13 cellular contexts compared by ENCODE assay signal in genomic region chr16:1019234-1019933, GRCh38. TPM values are rescaled to one million over a fixed set of nuclear protein-coding genes. Genes with fewer than 3 reads are reported as not detected.
DNase-seq lines count a peak whose midpoint lies in the region; ATAC-seq, FAIRE-seq and TF ChIP-seq lines count a peak whose summit lies in the region.
"Had no signal": no experiment of that assay in that cellular context is flagged by ENCODE, and none has a peak within 500 bp of the region (broad histone marks: within the 10 kb centered on the region; RNA-seq: fewer than 3 reads in every experiment).

No MANE protein-coding gene starts in this region.

- H3K4me3 ChIP-seq in right lobe of liver (no peak overlapping the region), HepG2 (replicated peaks in 1 of 3; ENCODE audit: insufficient read depth in 1 of 3, low read depth in 2 of 3, low read length in 3 of 3) (no peak overlapping the region), coronary artery (peak overlapping the region; percentile 68), aorta (ENCODE audit: low read length in 2 of 2) (no peak overlapping the region), Peyer's patch (no peak overlapping the region)
- H3K4me3 ChIP-seq: BLaER1, uterus had no signal

- H3K9me3 ChIP-seq in right lobe of liver (no peaks in the 10 kb centered on the region), HepG2 (ENCODE audit: low read length) (no peaks in the 10 kb centered on the region), aorta (ENCODE audit: control insufficient read depth, low read length) (no peaks in the 10 kb centered on the region), Peyer's patch (no peaks in the 10 kb centered on the region)
- H3K9me3 ChIP-seq: BLaER1, uterus had no signal

- in situ Hi-C loops in HepG2 (cut with HindIII; ENCODE audit: extremely low pct_ligation_motif_present, low pct_unique_long_range_greater_than_20kb) = no loop called here

- no peaks in the 10 kb centered on the region for H3K79me2 ChIP-seq in HepG2 (ENCODE audit: insufficient read depth, low read length)

- H3K27ac ChIP-seq in right lobe of liver (no peak overlapping the region), HepG2 (ENCODE audit: extremely low read length, insufficient read depth, low read length) (no peak overlapping the region), coronary artery (peak overlapping the region; percentile 46 to 75), aorta (ENCODE audit: low read depth in 1 of 2, low read length in 2 of 2) (peak overlapping the region in 1 of 2 donors; percentile 53), Peyer's patch (peak overlapping the region in 1 of 4 donors; percentile 5)
- H3K27ac ChIP-seq: BLaER1, uterus had no signal

- no peak for TF ChIP-seq RAD21 in HepG2 (CRISPR knock-in tag; IDR thresholded peaks at IDR 0.05)

- TF ChIP-seq EP300 in HepG2 (IDR thresholded peaks at IDR 0.05; ENCODE audit: low read depth in 2 of 2, low read length in 2 of 2) (no peak), HepG2 (CRISPR knock-in tag; IDR thresholded peaks at IDR 0.05; ENCODE audit: borderline replicate concordance) (no peak)

- H2AFZ ChIP-seq in HepG2 (ENCODE audit: low read length) = no peak overlapping the region

- ATAC-seq in right lobe of liver (peak in 3 of 4 donors; percentile 3 to 46 (median 25)), HepG2 (no peak), aorta (ENCODE audit: low FRiP score) (peak; percentile 78)

- BruUV-seq in HepG2 (replicated peaks; lab: Mats Ljungman, UMichigan) = no TSS peak

- H4K20me1 ChIP-seq in HepG2 (ENCODE audit: insufficient read depth, low read length) = no peaks in the 10 kb centered on the region

- H3K9ac ChIP-seq in HepG2 (ENCODE audit: insufficient read depth, low read depth, low read length) = no peak overlapping the region
- H3K9ac ChIP-seq: BLaER1 had no signal

- no peaks in the 10 kb centered on the region for H3K4me1 Mint-ChIP-seq in immature natural killer cell
- H3K4me1 Mint-ChIP-seq: IgD-negative memory B cell had no signal

- H3K4me1 ChIP-seq in right lobe of liver = no peaks in the 10 kb centered on the region
- no peaks in the 10 kb centered on the region for H3K4me1 ChIP-seq in HepG2 (ENCODE audit: insufficient read depth, low read length)
- H3K4me1 ChIP-seq in aorta (ENCODE audit: control insufficient read depth in 1 of 2, insufficient read depth in 2 of 2, low read length in 2 of 2) = no peaks in the 10 kb centered on the region
- no peaks in the 10 kb centered on the region for H3K4me1 ChIP-seq in Peyer's patch
- H3K4me1 ChIP-seq: BLaER1, uterus had no signal

- TF ChIP-seq CTCF in right lobe of liver (IDR thresholded peaks at IDR 0.05) = no peak
- no peak for TF ChIP-seq CTCF in HepG2 (CRISPR knock-in tag; IDR thresholded peaks at IDR 0.05)
- TF ChIP-seq CTCF in coronary artery (IDR thresholded peaks at IDR 0.05) = no peak
- no peak for TF ChIP-seq CTCF in Peyer's patch (IDR thresholded peaks at IDR 0.05)

- H3K36me3 ChIP-seq in right lobe of liver (no peaks in the 10 kb centered on the region), HepG2 (replicated peaks in 1 of 2; ENCODE audit: control insufficient read depth in 1 of 2, insufficient read depth in 2 of 2, low read length in 2 of 2) (no peaks in the 10 kb centered on the region), aorta (ENCODE audit: control insufficient read depth in 1 of 2, insufficient read depth in 2 of 2, low read length in 1 of 2) (no peaks in the 10 kb centered on the region), Peyer's patch (no peaks in the 10 kb centered on the region)
- H3K36me3 ChIP-seq: BLaER1, uterus had no signal

- H3K27me3 ChIP-seq in right lobe of liver (no peaks in the 10 kb centered on the region), HepG2 (ENCODE audit: control insufficient read depth in 1 of 2, insufficient read depth in 2 of 2, low read length in 2 of 2) (peaks cover 25 to 85% of the 10 kb centered on the region in 2 experiments), aorta (ENCODE audit: control insufficient read depth in 1 of 2, insufficient read depth in 2 of 2, low read length in 1 of 2) (no peaks in the 10 kb centered on the region), Peyer's patch (no peaks in the 10 kb centered on the region)
- H3K27me3 ChIP-seq: uterus had no signal

- H3K27me3 Mint-ChIP-seq in immature natural killer cell (ENCODE audit: low read depth in 3 of 3) = peaks cover 0 to 2% (median 0%) of the 10 kb centered on the region in 3 donors
- H3K27me3 Mint-ChIP-seq: IgD-negative memory B cell had no signal

- H3K9me3 Mint-ChIP-seq in immature natural killer cell = no peaks in the 10 kb centered on the region
- H3K9me3 Mint-ChIP-seq: IgD-negative memory B cell had no signal

- POLR2A ChIA-PET in HepG2 (lab: Yijun Ruan, JAX) = no interaction called here

- WGBS in right lobe of liver (ENCODE audit: insufficient coverage, low coverage, low lambda C conversion rate, missing lambda C conversion rate) = 54% methylated on average over 6 of the region's 58 CpGs
- WGBS in HepG2 (ENCODE audit: low lambda C conversion rate) = 19% methylated on average over 18 of the region's 58 CpGs
- WGBS in aorta, 2 donors = 45 to 56% methylated on average over 58 of the region's 58 CpGs

- DNase-seq in right lobe of liver = no peak
- no peak for DNase-seq in HepG2 (ENCODE audit: low spot score)
- no peak for DNase-seq in coronary artery (ENCODE audit: low spot score)
- peak; percentile 57 for DNase-seq in medulla oblongata (ENCODE audit: extremely low spot score)
- peak; percentile 78 to 92 for DNase-seq in aorta
- no peak for DNase-seq in Peyer's patch
- no peak for DNase-seq in immature natural killer cell
- no peak for DNase-seq in activated effector memory CD4-positive, alpha-beta T cell treated with anti-CD3 and anti-CD28 coated beads, Interleukin-2, amount 50 U/mL, for 16 hours
- DNase-seq: T-helper 1 cell had no signal

- H3K4me2 ChIP-seq in HepG2 (ENCODE audit: low read depth, low read length) = no peak overlapping the region
- H3K4me2 ChIP-seq: BLaER1 had no signal

- CTCF ChIA-PET in HepG2 (lab: Yijun Ruan, JAX; ENCODE audit: low intra/inter-chr PET ratio, low total read pairs) = no interaction called here

- no peak for FAIRE-seq in HepG2 (lab: Jason Lieb, UNC)
- FAIRE-seq: bronchial epithelial cell had no signal

- no peaks in the 10 kb centered on the region for H3K36me3 Mint-ChIP-seq in immature natural killer cell
- H3K36me3 Mint-ChIP-seq: IgD-negative memory B cell had no signal

- intact Hi-C loops in right lobe of liver (cut with DNase I) = no loop called here
- intact Hi-C loops in HepG2 (cut with micrococcal nuclease; ENCODE audit: unreplicated experiment) = no loop called here
- intact Hi-C loops in aorta (cut with DNase I) = loop anchor here in 1 of 2 donors (5.0 kb wide), 1 partner anchor 42 kb away; no protein-coding TSS in a partner anchor

- no peak for TF ChIP-seq POLR2A in right lobe of liver (IDR thresholded peaks at IDR 0.05)
- TF ChIP-seq POLR2A in HepG2 (IDR thresholded peaks at IDR 0.05; ENCODE audit: insufficient read depth in 1 of 2, low read depth in 2 of 2, low read length in 2 of 2) = no peak
- TF ChIP-seq POLR2A in Peyer's patch (IDR thresholded peaks at IDR 0.05) = no peak

- no peak overlapping the region for H3K4me3 Mint-ChIP-seq in immature natural killer cell

- H3K27ac Mint-ChIP-seq in immature natural killer cell = no peak overlapping the region
- H3K27ac Mint-ChIP-seq: IgD-negative memory B cell had no signal

RNA-seq across cellular contexts. Expression of gene SOX8, which starts 37.8 kb away (rescaled TPM):
- total RNA-seq in right lobe of liver (under 1 TPM in 3 of 6 experiments, not detected in 3; 0.07 to 0.13 (median 0.09) TPM), HepG2 (2016; rRNA removed; fragmentation: Illumina TruSeq; extraction: Trizol) (0.15 and 0.20 TPM in 2 replicates), aorta (1 to 10 TPM; 2.2 to 7.0 TPM), Peyer's patch (1 to 10 TPM in 2 of 4 donors, under 1 TPM in 1, not detected in 1; 0.27 to 3.3 (median 1.1) TPM)
- not detected in 2 replicates for total RNA-seq in HepG2 (2016; cell fraction: cytosol; rRNA removed; fragmentation: Illumina TruSeq; extraction: Trizol; ENCODE audit: low read depth)
- 0.21 and 0.28 TPM in 2 replicates for total RNA-seq in HepG2 (2016; cell fraction: insoluble cytoplasmic fraction; rRNA removed; fragmentation: Illumina TruSeq; extraction: Trizol)
- 0.19 and 0.31 TPM in 2 replicates for total RNA-seq in HepG2 (2016; cell fraction: membrane; rRNA removed; fragmentation: Illumina TruSeq; extraction: Trizol)
- total RNA-seq in HepG2 (2016; cell fraction: nucleus; rRNA removed; fragmentation: Illumina TruSeq; extraction: Trizol) = 0.22 TPM in 1 of 2 replicates, not detected in the other
- polyA plus RNA-seq in HepG2 (2011; rRNA removed) (0.28 and 0.34 TPM in 2 replicates), aorta (1 to 10 TPM; 1.0 to 5.7 TPM), immature natural killer cell (under 1 TPM in 1 of 3 donors, not detected in 2; 0.12 TPM)
- polyA plus RNA-seq in HepG2 (2011; cell fraction: cytosol; rRNA removed) = 0.32 and 0.42 TPM in 2 replicates
- polyA plus RNA-seq in HepG2 (2011; cell fraction: nucleus; rRNA removed) = 3.2 and 3.6 TPM in 2 replicates
- polyA plus RNA-seq in HepG2 (2012) = 0.25 and 0.61 TPM in 2 replicates
- polyA plus RNA-seq in HepG2 (2016; cell fraction: cytosol; fragmentation: Illumina TruSeq; extraction: Trizol; ENCODE audit: low read depth) = 0.06 and 0.08 TPM in 2 replicates
- polyA plus RNA-seq in HepG2 (2016; cell fraction: insoluble cytoplasmic fraction; fragmentation: Illumina TruSeq; extraction: Trizol; ENCODE audit: low read depth) = 0.33 and 0.39 TPM in 2 replicates
- 0.20 TPM in 1 of 2 replicates, not detected in the other for polyA plus RNA-seq in HepG2 (2016; cell fraction: membrane; fragmentation: Illumina TruSeq; extraction: Trizol; ENCODE audit: low read depth)
- 0.55 and 0.61 TPM in 2 replicates for polyA plus RNA-seq in HepG2 (2016; cell fraction: nucleus; fragmentation: Illumina TruSeq; extraction: Trizol; ENCODE audit: insufficient read depth, low read depth)
- 0.09 and 0.42 TPM in 2 replicates for polyA minus RNA-seq in HepG2 (2011; rRNA and poly(A)+ RNA removed; ENCODE audit: low replicate concordance)
- polyA minus RNA-seq in HepG2 (2011; cell fraction: cytosol; rRNA and poly(A)+ RNA removed) = 0.30 TPM in 1 of 2 replicates, not detected in the other
- 0.25 and 0.39 TPM in 2 replicates for polyA minus RNA-seq in HepG2 (2011; cell fraction: nucleus; rRNA and poly(A)+ RNA removed)

RNA-seq across cellular contexts. Expression of gene LMF1, which starts 48.6 kb away (rescaled TPM):
- total RNA-seq in right lobe of liver (10 to 100 TPM; 10.9 to 20.0 (median 13.8) TPM), HepG2 (2016; rRNA removed; fragmentation: Illumina TruSeq; extraction: Trizol) (2.3 and 6.8 TPM in 2 replicates), aorta (10 to 100 TPM; 18.2 to 38.4 TPM), Peyer's patch (10 to 100 TPM; 16.3 to 85.4 (median 54.6) TPM)
- total RNA-seq in HepG2 (2016; cell fraction: cytosol; rRNA removed; fragmentation: Illumina TruSeq; extraction: Trizol; ENCODE audit: low read depth) = 23.4 and 25.3 TPM in 2 replicates
- total RNA-seq in HepG2 (2016; cell fraction: insoluble cytoplasmic fraction; rRNA removed; fragmentation: Illumina TruSeq; extraction: Trizol) = 1.7 and 5.9 TPM in 2 replicates
- 6.7 and 7.2 TPM in 2 replicates for total RNA-seq in HepG2 (2016; cell fraction: membrane; rRNA removed; fragmentation: Illumina TruSeq; extraction: Trizol)
- total RNA-seq in HepG2 (2016; cell fraction: nucleus; rRNA removed; fragmentation: Illumina TruSeq; extraction: Trizol) = 6.8 and 8.9 TPM in 2 replicates
- polyA plus RNA-seq in HepG2 (2011; rRNA removed) (8.5 and 13.7 TPM in 2 replicates), aorta (10 to 100 TPM in 1 of 2 donors, 1 to 10 TPM in 1; 8.8 to 75.0 TPM), immature natural killer cell (10 to 100 TPM; 12.2 to 15.5 (median 12.6) TPM)
- polyA plus RNA-seq in HepG2 (2011; cell fraction: cytosol; rRNA removed) = 6.6 and 9.1 TPM in 2 replicates
- 21.9 and 22.4 TPM in 2 replicates for polyA plus RNA-seq in HepG2 (2011; cell fraction: nucleus; rRNA removed)
- polyA plus RNA-seq in HepG2 (2012) = 7.4 and 13.7 TPM in 2 replicates
- polyA plus RNA-seq in HepG2 (2016; cell fraction: cytosol; fragmentation: Illumina TruSeq; extraction: Trizol; ENCODE audit: low read depth) = 1.2 and 1.4 TPM in 2 replicates
- polyA plus RNA-seq in HepG2 (2016; cell fraction: insoluble cytoplasmic fraction; fragmentation: Illumina TruSeq; extraction: Trizol; ENCODE audit: low read depth) = 1.7 and 1.8 TPM in 2 replicates
- polyA plus RNA-seq in HepG2 (2016; cell fraction: membrane; fragmentation: Illumina TruSeq; extraction: Trizol; ENCODE audit: low read depth) = 1.1 and 1.4 TPM in 2 replicates
- 9.6 and 11.1 TPM in 2 replicates for polyA plus RNA-seq in HepG2 (2016; cell fraction: nucleus; fragmentation: Illumina TruSeq; extraction: Trizol; ENCODE audit: insufficient read depth, low read depth)
- 30.2 and 40.1 TPM in 2 replicates for polyA minus RNA-seq in HepG2 (2011; rRNA and poly(A)+ RNA removed; ENCODE audit: low replicate concordance)
- 10.7 and 15.0 TPM in 2 replicates for polyA minus RNA-seq in HepG2 (2011; cell fraction: cytosol; rRNA and poly(A)+ RNA removed)
- 13.4 and 17.4 TPM in 2 replicates for polyA minus RNA-seq in HepG2 (2011; cell fraction: nucleus; rRNA and poly(A)+ RNA removed)

RNA-seq across cellular contexts. Expression of gene SSTR5, which starts 53.2 kb away (rescaled TPM):
- total RNA-seq in right lobe of liver = not detected
- total RNA-seq in HepG2 (2016; rRNA removed; fragmentation: Illumina TruSeq; extraction: Trizol) = 0.14 and 0.49 TPM in 2 replicates
- 0.18 TPM in 1 of 2 replicates, not detected in the other for total RNA-seq in HepG2 (2016; cell fraction: cytosol; rRNA removed; fragmentation: Illumina TruSeq; extraction: Trizol; ENCODE audit: low read depth)
- total RNA-seq in HepG2 (2016; cell fraction: insoluble cytoplasmic fraction; rRNA removed; fragmentation: Illumina TruSeq; extraction: Trizol) = 0.22 TPM in 1 of 2 replicates, not detected in the other
- total RNA-seq in HepG2 (2016; cell fraction: membrane; rRNA removed; fragmentation: Illumina TruSeq; extraction: Trizol) = 0.14 and 0.15 TPM in 2 replicates
- total RNA-seq in HepG2 (2016; cell fraction: nucleus; rRNA removed; fragmentation: Illumina TruSeq; extraction: Trizol) = not detected in 2 replicates
- 0.20 and 0.26 TPM in 2 replicates for polyA plus RNA-seq in HepG2 (2011; rRNA removed)
- polyA plus RNA-seq in HepG2 (2011; cell fraction: cytosol; rRNA removed) = 0.55 and 0.79 TPM in 2 replicates
- polyA plus RNA-seq in HepG2 (2011; cell fraction: nucleus; rRNA removed) = 0.55 and 0.62 TPM in 2 replicates
- polyA plus RNA-seq in HepG2 (2012) = 1.3 and 2.0 TPM in 2 replicates
- polyA plus RNA-seq in HepG2 (2016; cell fraction: cytosol; fragmentation: Illumina TruSeq; extraction: Trizol; ENCODE audit: low read depth) = not detected in 2 replicates
- not detected in 2 replicates for polyA plus RNA-seq in HepG2 (2016; cell fraction: insoluble cytoplasmic fraction; fragmentation: Illumina TruSeq; extraction: Trizol; ENCODE audit: low read depth)
- 0.18 TPM in 1 of 2 replicates, not detected in the other for polyA plus RNA-seq in HepG2 (2016; cell fraction: membrane; fragmentation: Illumina TruSeq; extraction: Trizol; ENCODE audit: low read depth)
- polyA plus RNA-seq in HepG2 (2016; cell fraction: nucleus; fragmentation: Illumina TruSeq; extraction: Trizol; ENCODE audit: insufficient read depth, low read depth) = 0.36 TPM in 1 of 2 replicates, not detected in the other
- polyA minus RNA-seq in HepG2 (2011; rRNA and poly(A)+ RNA removed; ENCODE audit: low replicate concordance) = 0.26 and 1.1 TPM in 2 replicates
- polyA minus RNA-seq in HepG2 (2011; cell fraction: cytosol; rRNA and poly(A)+ RNA removed) = 0.44 and 0.59 TPM in 2 replicates
- 0.26 TPM in 1 of 2 replicates, not detected in the other for polyA minus RNA-seq in HepG2 (2011; cell fraction: nucleus; rRNA and poly(A)+ RNA removed)
- total RNA-seq in aorta = under 1 TPM in 1 of 2 donors, not detected in 1; 0.26 TPM
- under 1 TPM; 0.49 to 0.75 TPM for polyA plus RNA-seq in aorta
- total RNA-seq in Peyer's patch = 1 to 10 TPM in 2 of 4 donors, not detected in 2; 1.5 to 2.1 TPM
- not detected for polyA plus RNA-seq in immature natural killer cell
- total RNA-seq: bronchial epithelial cell, uterus had no signal
- polyA plus RNA-seq: IgD-negative memory B cell had no signal

Comparison
In these comparisons a context has a peak if more than half of its experiments do, and no peak if none do; other contexts are left out.
1. DNase-seq: peak in medulla oblongata (single experiment) and aorta (2 of 2); none in right lobe of liver (0 of 3), HepG2 (single experiment), coronary artery (single experiment), Peyer's patch (0 of 3), immature natural killer cell (0 of 3) and activated effector memory CD4-positive, alpha-beta T cell treated with anti-CD3 and anti-CD28 coated beads, Interleukin-2, amount 50 U/mL, for 16 hours (single experiment).
2. H3K27ac ChIP-seq: peak in coronary artery (2 of 2); none in right lobe of liver (0 of 3) and HepG2 (single experiment).